ENCODE assay signal across 21 cellular contexts in genomic region chr17:81314410-81315169, GRCh38. TPM values are rescaled to one million over a fixed set of nuclear protein-coding genes. Genes with fewer than 3 reads are reported as not detected.
DNase-seq lines count a peak whose midpoint lies in the region; ATAC-seq and TF ChIP-seq lines count a peak whose summit lies in the region.
"Had no signal": no experiment of that assay in that cellular context is flagged by ENCODE, and none has a peak within 500 bp of the region (broad histone marks: within the 10 kb centered on the region; RNA-seq: fewer than 3 reads in every experiment).

No MANE protein-coding gene starts in this region.

- H3K4me1 Mint-ChIP-seq in neural crest cell = peaks cover 26% of the 10 kb centered on the region
- H3K4me1 Mint-ChIP-seq: B cell had no signal

- CTCF ChIA-PET in SK-N-SH (lab: Yijun Ruan, JAX) = interaction anchor here (0.7 to 17.2 kb wide), 11 partner anchors 9 to 224 kb away, joined by 3 to 295 read pairs (median 4); partner anchors contain the start of gene SLC38A10

- no peaks in the 10 kb centered on the region for H3K9me3 Mint-ChIP-seq in neural crest cell

- no peaks in the 10 kb centered on the region for H3K36me3 Mint-ChIP-seq in neural crest cell (ENCODE audit: low read depth)

- no peak for TF ChIP-seq RAD21 in SK-N-SH (IDR thresholded peaks at IDR 0.05; ENCODE audit: low read length)

- TF ChIP-seq POLR2A in spleen (IDR thresholded peaks at IDR 0.05) (no peak), sigmoid colon (IDR thresholded peaks at IDR 0.05) (no peak)

- no peaks in the 10 kb centered on the region for H3K9me2 ChIP-seq in SK-N-SH

- no peaks in the 10 kb centered on the region for H3K79me2 ChIP-seq in SK-N-SH (ENCODE audit: insufficient read depth)

- H3K36me3 ChIP-seq in SK-N-SH (replicated peaks in 1 of 2; ENCODE audit: control insufficient read depth in 1 of 2, insufficient read depth in 2 of 2, low read length in 1 of 2) (no peaks in the 10 kb centered on the region), spleen (no peaks in the 10 kb centered on the region), sigmoid colon (no peaks in the 10 kb centered on the region)

- H3K9ac ChIP-seq in SK-N-SH = no peak overlapping the region
- H3K9ac ChIP-seq: KMS-11 had no signal

- H3K4me3 Mint-ChIP-seq in neural crest cell = no peak overlapping the region
- H3K4me3 Mint-ChIP-seq: B cell had no signal

- intact Hi-C loops in dorsolateral prefrontal cortex (cut with DNase I) (no loop called here), spleen (cut with DNase I; ENCODE audit: low total_unique reads) (no loop called here), sigmoid colon (cut with DNase I) (no loop called here)

- DNase-seq in SK-N-SH (no peak), dorsolateral prefrontal cortex (no peak), neural crest cell (ENCODE audit: low read depth, low spot score) (no peak), spleen (no peak), sigmoid colon (no peak)
- DNase-seq: Calu3, DMS79 treated with DMSO at 0.1 percent for 48 hours, GF-D8, IMR-90, NCI-H1048, NCI-H1417, NCI-H1694, NCI-H2029 treated with DMSO at 0.1 percent for 48 hours, NCI-H526 treated with DMSO at 0.1 percent for 48 hours, SIG-M5 had no signal

- WGBS in SK-N-SH (ENCODE audit: low lambda C conversion rate) = 89% methylated on average over 12 of the region's 23 CpGs
- WGBS in spleen, 5 donors = 58 to 81% (median 75%) methylated on average over 18 to 23 of the region's 23 CpGs
- WGBS in sigmoid colon, 2 donors = 88 to 92% methylated on average over 23 of the region's 23 CpGs

- POLR2A ChIA-PET in SK-N-SH (lab: Yijun Ruan, JAX) = interaction anchor here (0.9 to 2.7 kb wide), 7 partner anchors 9 to 238 kb away, joined by 3 to 17 read pairs (median 4); partner anchors contain the start of genes FAAP100 and SLC38A10

- peak overlapping the region; percentile 62 for H3K27ac Mint-ChIP-seq in neural crest cell (ENCODE audit: unreplicated experiment)
- H3K27ac Mint-ChIP-seq: B cell had no signal

- no peak for TF ChIP-seq EP300 in SK-N-SH (IDR thresholded peaks at IDR 0.05; ENCODE audit: borderline replicate concordance in 1 of 2, low read depth in 1 of 2, low read length in 1 of 2)
- TF ChIP-seq EP300 in sigmoid colon (IDR thresholded peaks at IDR 0.05) = no peak

- no peak overlapping the region for H3K4me2 ChIP-seq in SK-N-SH
- H3K4me2 ChIP-seq: KMS-11 had no signal

- no peaks in the 10 kb centered on the region for H3K27me3 Mint-ChIP-seq in neural crest cell (ENCODE audit: low read depth)

- H4K20me1 ChIP-seq in SK-N-SH (ENCODE audit: insufficient read depth) = no peaks in the 10 kb centered on the region

- H3K4me1 ChIP-seq in SK-N-SH (ENCODE audit: control insufficient read depth in 1 of 2, insufficient read depth in 2 of 2, low read depth in 1 of 2, low read length in 1 of 2) (peaks cover 0 to 80% of the 10 kb centered on the region in 2 experiments; a peak in 2 of 4 replicates), spleen (peaks cover 10 to 65% (median 36%) of the 10 kb centered on the region in 6 donors), sigmoid colon (peaks cover 0 to 9% (median 8%) of the 10 kb centered on the region in 4 donors)

- H3F3A ChIP-seq in SK-N-SH (replicated peaks; ENCODE audit: insufficient read depth) = no peaks in the 10 kb centered on the region

- no peak overlapping the region for H3K4me3 ChIP-seq in SK-N-SH (ENCODE audit: low read depth in 2 of 2, low read length in 1 of 2)
- no peak overlapping the region for H3K4me3 ChIP-seq in dorsolateral prefrontal cortex
- no peak overlapping the region for H3K4me3 ChIP-seq in spleen
- no peak overlapping the region for H3K4me3 ChIP-seq in sigmoid colon

- H3K9me3 ChIP-seq in SK-N-SH (no peaks in the 10 kb centered on the region), spleen (no peaks in the 10 kb centered on the region), sigmoid colon (no peaks in the 10 kb centered on the region)

- H3K27ac ChIP-seq in SK-N-SH (ENCODE audit: low read depth in 2 of 2, low read length in 1 of 2) (peak overlapping the region in 1 of 2 experiments; percentile 67; a peak in 1 of 4 replicates), dorsolateral prefrontal cortex (peak overlapping the region in 30 of 59 donors; percentile 6 to 77 (median 46)), spleen (peak overlapping the region in 6 of 8 donors; percentile 46 to 70 (median 68)), sigmoid colon (no peak overlapping the region)
- H3K27ac ChIP-seq: 22Rv1, KMS-11 had no signal

- no peak overlapping the region for H2AFZ ChIP-seq in SK-N-SH (ENCODE audit: low read depth)

- TF ChIP-seq CTCF in SK-N-SH (IDR thresholded peaks at IDR 0.05) (no peak), dorsolateral prefrontal cortex (IDR thresholded peaks at IDR 0.05 in 54 of 56, conservative IDR thresholded peaks at IDR 0.05 in 2 of 56; ENCODE audit: low read depth in 1 of 56, partially characterized antibody in 56 of 56) (no peak), neural crest cell (conservative IDR thresholded peaks at IDR 0.05) (no peak), spleen (IDR thresholded peaks at IDR 0.05 in 8 of 11, conservative IDR thresholded peaks at IDR 0.05 in 3 of 11) (no peak), sigmoid colon (IDR thresholded peaks at IDR 0.05) (no peak)

- ATAC-seq in SK-N-SH treated with all-trans-retinoic acid at 6 μM for 48 hours (no peak), HG02588 (IDR thresholded peaks at IDR 0.05; ENCODE audit: unreplicated experiment) (no peak), HG02840 (IDR thresholded peaks at IDR 0.05; ENCODE audit: low FRiP score, unreplicated experiment) (no peak)

- H3K27me3 ChIP-seq in SK-N-SH (ENCODE audit: insufficient read depth) (peaks cover 6% of the 10 kb centered on the region; the same call in 1 of the 2 replicates), dorsolateral prefrontal cortex (no peaks in the 10 kb centered on the region), spleen (replicated peaks in 1 of 7) (peaks cover 0 to 24% (median 0%) of the 10 kb centered on the region in 7 donors), sigmoid colon (no peaks in the 10 kb centered on the region)

TF ChIP-seq in SK-N-SH treated with all-trans-retinoic acid at 6 μM for 48 hours, 23 proteins besides CTCF, POLR2A, EP300 and RAD21:
- no peak for TF ChIP-seq GLIS3 (CRISPR knock-in tag; IDR thresholded peaks at IDR 0.05)
- TF ChIP-seq TSHZ2 (CRISPR knock-in tag; IDR thresholded peaks at IDR 0.05) = 0 out of 2 replicates have a peak, but pooled peaks have one; percentile 36

TF ChIP-seq in SK-N-SH, 30 proteins besides CTCF, POLR2A, EP300 and RAD21:
- no peak for TF ChIP-seq NRF1 (IDR thresholded peaks at IDR 0.05; ENCODE audit: low read depth, low read length)
- TF ChIP-seq SMC3 (IDR thresholded peaks at IDR 0.05; ENCODE audit: low read depth, low read length) = no peak
- TF ChIP-seq RFX5 (IDR thresholded peaks at IDR 0.05; ENCODE audit: low read length) = no peak
- TF ChIP-seq IRF3 (IDR thresholded peaks at IDR 0.05; ENCODE audit: low read depth, low read length) = no peak
- TF ChIP-seq USF2 (IDR thresholded peaks at IDR 0.05; ENCODE audit: borderline replicate concordance, low read depth, low read length) = no peak
- TF ChIP-seq MAX (IDR thresholded peaks at IDR 0.05; ENCODE audit: low read depth) = no peak
- no peak for TF ChIP-seq YY1 (IDR thresholded peaks at IDR 0.05; ENCODE audit: low read depth)
TF ChIP-seq in SK-N-SH: peak in this region for 0.

RNA-seq across cellular contexts. Expression of gene SLC38A10, which starts 19.5 kb away (rescaled TPM):
- 64.3 and 82.2 TPM in 2 replicates for polyA plus RNA-seq in SK-N-SH (2012; rRNA removed)
- polyA plus RNA-seq in SK-N-SH (2012; cell fraction: cytosol; rRNA removed) = 29.3 and 49.2 TPM in 2 replicates
- 190 and 211 TPM in 2 replicates for polyA plus RNA-seq in SK-N-SH (2012; cell fraction: nucleus; rRNA removed)
- 10 to 100 TPM; 30.0 to 80.0 (median 48.8) TPM for total RNA-seq in dorsolateral prefrontal cortex
- total RNA-seq in neural crest cell = 59.6 and 63.3 TPM in 2 replicates
- 100 to 1,000 TPM in 1 of 7 donors, 10 to 100 TPM in 6; 82.8 to 112 (median 95.0) TPM for total RNA-seq in spleen
- 10 to 100 TPM; 54.9 to 85.1 (median 71.4) TPM for polyA plus RNA-seq in spleen
- total RNA-seq in sigmoid colon = 10 to 100 TPM; 32.1 to 54.8 (median 42.3) TPM
- 10 to 100 TPM in 2 of 3 donors, 1 to 10 TPM in 1; 7.8 to 88.7 (median 14.1) TPM for polyA plus RNA-seq in sigmoid colon

Comparison
In these comparisons a context has a peak if more than half of its experiments do, and no peak if none do; other contexts are left out.
1. H3K27ac ChIP-seq: peak in dorsolateral prefrontal cortex (30 of 59) and spleen (6 of 8); none in sigmoid colon (0 of 4).